In the genomic region with DNA sequence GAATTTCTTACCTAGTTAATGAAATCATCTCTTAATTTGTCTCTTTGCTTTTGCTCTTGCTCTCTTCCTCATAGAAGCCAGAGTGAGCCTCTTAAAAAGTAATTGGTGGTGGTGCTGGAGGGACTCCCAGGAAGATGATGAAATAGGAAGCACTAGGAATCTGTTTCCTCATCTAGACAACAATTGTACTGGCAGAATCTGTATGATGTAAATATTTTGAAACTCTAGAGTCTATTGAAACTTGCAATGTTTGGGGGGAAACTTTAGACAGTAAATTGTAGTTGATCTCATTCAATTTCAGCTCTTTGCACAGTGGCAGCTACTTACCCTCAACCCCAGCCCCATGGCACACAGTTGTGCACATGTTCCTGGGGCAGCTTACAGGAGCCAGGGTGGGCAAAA, we compare ENCODE assay signal across 1 cellular context.
A peak's percentile ranks its signal among the peaks of the same experiment; 100 is the strongest.
TF ChIP-seq lines count a peak whose summit lies in the region.

No MANE protein-coding gene starts in this region.

TF ChIP-seq in HEK293, 187 proteins besides CTCF, POLR2A, EP300 and RAD21 (continued from another document):
- TF ChIP-seq, protein P1, sequence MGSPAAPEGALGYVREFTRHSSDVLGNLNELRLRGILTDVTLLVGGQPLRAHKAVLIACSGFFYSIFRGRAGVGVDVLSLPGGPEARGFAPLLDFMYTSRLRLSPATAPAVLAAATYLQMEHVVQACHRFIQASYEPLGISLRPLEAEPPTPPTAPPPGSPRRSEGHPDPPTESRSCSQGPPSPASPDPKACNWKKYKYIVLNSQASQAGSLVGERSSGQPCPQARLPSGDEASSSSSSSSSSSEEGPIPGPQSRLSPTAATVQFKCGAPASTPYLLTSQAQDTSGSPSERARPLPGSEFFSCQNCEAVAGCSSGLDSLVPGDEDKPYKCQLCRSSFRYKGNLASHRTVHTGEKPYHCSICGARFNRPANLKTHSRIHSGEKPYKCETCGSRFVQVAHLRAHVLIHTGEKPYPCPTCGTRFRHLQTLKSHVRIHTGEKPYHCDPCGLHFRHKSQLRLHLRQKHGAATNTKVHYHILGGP (tag by site-specific recombination; IDR thresholded peaks at IDR 0.05) = 0 out of 2 replicates have a peak, but pooled peaks have one; percentile 32
- TF ChIP-seq, protein P2, sequence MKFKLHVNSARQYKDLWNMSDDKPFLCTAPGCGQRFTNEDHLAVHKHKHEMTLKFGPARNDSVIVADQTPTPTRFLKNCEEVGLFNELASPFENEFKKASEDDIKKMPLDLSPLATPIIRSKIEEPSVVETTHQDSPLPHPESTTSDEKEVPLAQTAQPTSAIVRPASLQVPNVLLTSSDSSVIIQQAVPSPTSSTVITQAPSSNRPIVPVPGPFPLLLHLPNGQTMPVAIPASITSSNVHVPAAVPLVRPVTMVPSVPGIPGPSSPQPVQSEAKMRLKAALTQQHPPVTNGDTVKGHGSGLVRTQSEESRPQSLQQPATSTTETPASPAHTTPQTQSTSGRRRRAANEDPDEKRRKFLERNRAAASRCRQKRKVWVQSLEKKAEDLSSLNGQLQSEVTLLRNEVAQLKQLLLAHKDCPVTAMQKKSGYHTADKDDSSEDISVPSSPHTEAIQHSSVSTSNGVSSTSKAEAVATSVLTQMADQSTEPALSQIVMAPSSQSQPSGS (tag by site-specific recombination; IDR thresholded peaks at IDR 0.05; ENCODE audit: low read depth) = peak; percentile 41; the same call in 1 of the 2 replicates
- TF ChIP-seq ZEB2 (tag by site-specific recombination; IDR thresholded peaks at IDR 0.05) (peak; percentile 47; the same call in 1 of the 2 replicates), ZFHX2 (tag by site-specific recombination; conservative IDR thresholded peaks at IDR 0.05) (no peak), SP2 (tag by site-specific recombination; IDR thresholded peaks at IDR 0.05) (no peak), ZNF404 (tag by site-specific recombination; IDR thresholded peaks at IDR 0.05) (no peak), ZNF555 (tag by site-specific recombination; conservative IDR thresholded peaks at IDR 0.05) (no peak), ZNF37A (tag by site-specific recombination; IDR thresholded peaks at IDR 0.05) (no peak), ZSCAN23 (tag by site-specific recombination; IDR thresholded peaks at IDR 0.05) (no peak), ZBTB20 (tag by site-specific recombination; IDR thresholded peaks at IDR 0.05) (peak; percentile 93), ZNF544 (tag by site-specific recombination; IDR thresholded peaks at IDR 0.05) (no peak), ZNF510 (tag by site-specific recombination; IDR thresholded peaks at IDR 0.05; ENCODE audit: insufficient replicate concordance) (no peak), KLF10 (tag by site-specific recombination; IDR thresholded peaks at IDR 0.05) (no peak), ZNF600 (tag by site-specific recombination; IDR thresholded peaks at IDR 0.05) (no peak), ZNF112 (tag by site-specific recombination; IDR thresholded peaks at IDR 0.05) (no peak), ZNF16 (tag by site-specific recombination; IDR thresholded peaks at IDR 0.05; ENCODE audit: low read depth) (no peak), ZNF768 (tag by site-specific recombination; IDR thresholded peaks at IDR 0.05) (no peak), ZNF623 (tag by site-specific recombination; IDR thresholded peaks at IDR 0.05) (peak; percentile 25; the same call in 1 of the 2 replicates), ZNF155 (tag by site-specific recombination; IDR thresholded peaks at IDR 0.05) (no peak), ZNF837 (tag by site-specific recombination; IDR thresholded peaks at IDR 0.05) (no peak), ZNF521 (tag by site-specific recombination; IDR thresholded peaks at IDR 0.05) (no peak)
- TF ChIP-seq, protein P3, sequence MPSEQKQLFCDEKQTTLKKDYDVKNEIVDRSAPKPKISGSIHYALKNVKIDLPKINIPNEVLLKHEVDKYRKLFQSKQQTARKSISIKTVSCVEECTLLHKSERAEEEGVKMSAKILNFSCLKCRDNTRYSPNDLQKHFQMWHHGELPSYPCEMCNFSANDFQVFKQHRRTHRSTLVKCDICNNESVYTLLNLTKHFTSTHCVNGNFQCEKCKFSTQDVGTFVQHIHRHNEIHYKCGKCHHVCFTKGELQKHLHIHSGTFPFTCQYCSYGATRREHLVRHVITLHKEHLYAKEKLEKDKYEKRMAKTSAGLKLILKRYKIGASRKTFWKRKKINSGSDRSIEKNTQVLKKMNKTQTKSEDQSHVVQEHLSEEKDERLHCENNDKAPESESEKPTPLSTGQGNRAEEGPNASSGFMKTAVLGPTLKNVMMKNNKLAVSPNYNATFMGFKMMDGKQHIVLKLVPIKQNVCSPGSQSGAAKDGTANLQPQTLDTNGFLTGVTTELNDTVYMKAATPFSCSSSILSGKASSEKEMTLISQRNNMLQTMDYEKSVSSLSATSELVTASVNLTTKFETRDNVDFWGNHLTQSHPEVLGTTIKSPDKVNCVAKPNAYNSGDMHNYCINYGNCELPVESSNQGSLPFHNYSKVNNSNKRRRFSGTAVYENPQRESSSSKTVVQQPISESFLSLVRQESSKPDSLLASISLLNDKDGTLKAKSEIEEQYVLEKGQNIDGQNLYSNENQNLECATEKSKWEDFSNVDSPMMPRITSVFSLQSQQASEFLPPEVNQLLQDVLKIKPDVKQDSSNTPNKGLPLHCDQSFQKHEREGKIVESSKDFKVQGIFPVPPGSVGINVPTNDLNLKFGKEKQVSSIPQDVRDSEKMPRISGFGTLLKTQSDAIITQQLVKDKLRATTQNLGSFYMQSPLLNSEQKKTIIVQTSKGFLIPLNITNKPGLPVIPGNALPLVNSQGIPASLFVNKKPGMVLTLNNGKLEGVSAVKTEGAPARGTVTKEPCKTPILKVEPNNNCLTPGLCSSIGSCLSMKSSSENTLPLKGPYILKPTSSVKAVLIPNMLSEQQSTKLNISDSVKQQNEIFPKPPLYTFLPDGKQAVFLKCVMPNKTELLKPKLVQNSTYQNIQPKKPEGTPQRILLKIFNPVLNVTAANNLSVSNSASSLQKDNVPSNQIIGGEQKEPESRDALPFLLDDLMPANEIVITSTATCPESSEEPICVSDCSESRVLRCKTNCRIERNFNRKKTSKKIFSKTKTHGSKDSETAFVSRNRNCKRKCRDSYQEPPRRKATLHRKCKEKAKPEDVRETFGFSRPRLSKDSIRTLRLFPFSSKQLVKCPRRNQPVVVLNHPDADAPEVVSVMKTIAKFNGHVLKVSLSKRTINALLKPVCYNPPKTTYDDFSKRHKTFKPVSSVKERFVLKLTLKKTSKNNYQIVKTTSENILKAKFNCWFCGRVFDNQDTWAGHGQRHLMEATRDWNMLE (tag by site-specific recombination; conservative IDR thresholded peaks at IDR 0.05; ENCODE audit: low read depth) = peak; percentile 77
- TF ChIP-seq, protein P4, sequence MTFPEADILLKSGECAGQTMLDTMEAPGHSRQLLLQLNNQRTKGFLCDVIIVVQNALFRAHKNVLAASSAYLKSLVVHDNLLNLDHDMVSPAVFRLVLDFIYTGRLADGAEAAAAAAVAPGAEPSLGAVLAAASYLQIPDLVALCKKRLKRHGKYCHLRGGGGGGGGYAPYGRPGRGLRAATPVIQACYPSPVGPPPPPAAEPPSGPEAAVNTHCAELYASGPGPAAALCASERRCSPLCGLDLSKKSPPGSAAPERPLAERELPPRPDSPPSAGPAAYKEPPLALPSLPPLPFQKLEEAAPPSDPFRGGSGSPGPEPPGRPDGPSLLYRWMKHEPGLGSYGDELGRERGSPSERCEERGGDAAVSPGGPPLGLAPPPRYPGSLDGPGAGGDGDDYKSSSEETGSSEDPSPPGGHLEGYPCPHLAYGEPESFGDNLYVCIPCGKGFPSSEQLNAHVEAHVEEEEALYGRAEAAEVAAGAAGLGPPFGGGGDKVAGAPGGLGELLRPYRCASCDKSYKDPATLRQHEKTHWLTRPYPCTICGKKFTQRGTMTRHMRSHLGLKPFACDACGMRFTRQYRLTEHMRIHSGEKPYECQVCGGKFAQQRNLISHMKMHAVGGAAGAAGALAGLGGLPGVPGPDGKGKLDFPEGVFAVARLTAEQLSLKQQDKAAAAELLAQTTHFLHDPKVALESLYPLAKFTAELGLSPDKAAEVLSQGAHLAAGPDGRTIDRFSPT (tag by site-specific recombination; IDR thresholded peaks at IDR 0.05) = no peak
- TF ChIP-seq, protein P5, sequence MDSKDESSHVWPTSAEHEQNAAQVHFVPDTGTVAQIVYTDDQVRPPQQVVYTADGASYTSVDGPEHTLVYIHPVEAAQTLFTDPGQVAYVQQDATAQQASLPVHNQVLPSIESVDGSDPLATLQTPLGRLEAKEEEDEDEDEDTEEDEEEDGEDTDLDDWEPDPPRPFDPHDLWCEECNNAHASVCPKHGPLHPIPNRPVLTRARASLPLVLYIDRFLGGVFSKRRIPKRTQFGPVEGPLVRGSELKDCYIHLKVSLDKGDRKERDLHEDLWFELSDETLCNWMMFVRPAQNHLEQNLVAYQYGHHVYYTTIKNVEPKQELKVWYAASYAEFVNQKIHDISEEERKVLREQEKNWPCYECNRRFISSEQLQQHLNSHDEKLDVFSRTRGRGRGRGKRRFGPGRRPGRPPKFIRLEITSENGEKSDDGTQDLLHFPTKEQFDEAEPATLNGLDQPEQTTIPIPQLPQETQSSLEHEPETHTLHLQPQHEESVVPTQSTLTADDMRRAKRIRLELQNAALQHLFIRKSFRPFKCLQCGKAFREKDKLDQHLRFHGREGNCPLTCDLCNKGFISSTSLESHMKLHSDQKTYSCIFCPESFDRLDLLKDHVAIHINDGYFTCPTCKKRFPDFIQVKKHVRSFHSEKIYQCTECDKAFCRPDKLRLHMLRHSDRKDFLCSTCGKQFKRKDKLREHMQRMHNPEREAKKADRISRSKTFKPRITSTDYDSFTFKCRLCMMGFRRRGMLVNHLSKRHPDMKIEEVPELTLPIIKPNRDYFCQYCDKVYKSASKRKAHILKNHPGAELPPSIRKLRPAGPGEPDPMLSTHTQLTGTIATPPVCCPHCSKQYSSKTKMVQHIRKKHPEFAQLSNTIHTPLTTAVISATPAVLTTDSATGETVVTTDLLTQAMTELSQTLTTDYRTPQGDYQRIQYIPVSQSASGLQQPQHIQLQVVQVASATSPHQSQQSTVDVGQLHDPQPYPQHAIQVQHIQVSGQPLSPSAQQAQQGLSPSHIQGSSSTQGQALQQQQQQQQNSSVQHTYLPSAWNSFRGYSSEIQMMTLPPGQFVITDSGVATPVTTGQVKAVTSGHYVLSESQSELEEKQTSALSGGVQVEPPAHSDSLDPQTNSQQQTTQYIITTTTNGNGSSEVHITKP (tag by site-specific recombination; IDR thresholded peaks at IDR 0.05) = peak; percentile 45
- TF ChIP-seq, protein P6, sequence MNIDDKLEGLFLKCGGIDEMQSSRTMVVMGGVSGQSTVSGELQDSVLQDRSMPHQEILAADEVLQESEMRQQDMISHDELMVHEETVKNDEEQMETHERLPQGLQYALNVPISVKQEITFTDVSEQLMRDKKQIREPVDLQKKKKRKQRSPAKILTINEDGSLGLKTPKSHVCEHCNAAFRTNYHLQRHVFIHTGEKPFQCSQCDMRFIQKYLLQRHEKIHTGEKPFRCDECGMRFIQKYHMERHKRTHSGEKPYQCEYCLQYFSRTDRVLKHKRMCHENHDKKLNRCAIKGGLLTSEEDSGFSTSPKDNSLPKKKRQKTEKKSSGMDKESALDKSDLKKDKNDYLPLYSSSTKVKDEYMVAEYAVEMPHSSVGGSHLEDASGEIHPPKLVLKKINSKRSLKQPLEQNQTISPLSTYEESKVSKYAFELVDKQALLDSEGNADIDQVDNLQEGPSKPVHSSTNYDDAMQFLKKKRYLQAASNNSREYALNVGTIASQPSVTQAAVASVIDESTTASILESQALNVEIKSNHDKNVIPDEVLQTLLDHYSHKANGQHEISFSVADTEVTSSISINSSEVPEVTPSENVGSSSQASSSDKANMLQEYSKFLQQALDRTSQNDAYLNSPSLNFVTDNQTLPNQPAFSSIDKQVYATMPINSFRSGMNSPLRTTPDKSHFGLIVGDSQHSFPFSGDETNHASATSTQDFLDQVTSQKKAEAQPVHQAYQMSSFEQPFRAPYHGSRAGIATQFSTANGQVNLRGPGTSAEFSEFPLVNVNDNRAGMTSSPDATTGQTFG (tag by site-specific recombination; IDR thresholded peaks at IDR 0.05; ENCODE audit: borderline replicate concordance) = no peak
- TF ChIP-seq, protein P7, sequence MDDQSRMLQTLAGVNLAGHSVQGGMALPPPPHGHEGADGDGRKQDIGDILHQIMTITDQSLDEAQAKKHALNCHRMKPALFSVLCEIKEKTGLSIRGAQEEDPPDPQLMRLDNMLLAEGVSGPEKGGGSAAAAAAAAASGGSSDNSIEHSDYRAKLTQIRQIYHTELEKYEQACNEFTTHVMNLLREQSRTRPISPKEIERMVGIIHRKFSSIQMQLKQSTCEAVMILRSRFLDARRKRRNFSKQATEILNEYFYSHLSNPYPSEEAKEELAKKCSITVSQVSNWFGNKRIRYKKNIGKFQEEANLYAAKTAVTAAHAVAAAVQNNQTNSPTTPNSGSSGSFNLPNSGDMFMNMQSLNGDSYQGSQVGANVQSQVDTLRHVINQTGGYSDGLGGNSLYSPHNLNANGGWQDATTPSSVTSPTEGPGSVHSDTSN (CRISPR knock-in tag; IDR thresholded peaks at IDR 0.05) = no peak
- TF ChIP-seq, protein P8, sequence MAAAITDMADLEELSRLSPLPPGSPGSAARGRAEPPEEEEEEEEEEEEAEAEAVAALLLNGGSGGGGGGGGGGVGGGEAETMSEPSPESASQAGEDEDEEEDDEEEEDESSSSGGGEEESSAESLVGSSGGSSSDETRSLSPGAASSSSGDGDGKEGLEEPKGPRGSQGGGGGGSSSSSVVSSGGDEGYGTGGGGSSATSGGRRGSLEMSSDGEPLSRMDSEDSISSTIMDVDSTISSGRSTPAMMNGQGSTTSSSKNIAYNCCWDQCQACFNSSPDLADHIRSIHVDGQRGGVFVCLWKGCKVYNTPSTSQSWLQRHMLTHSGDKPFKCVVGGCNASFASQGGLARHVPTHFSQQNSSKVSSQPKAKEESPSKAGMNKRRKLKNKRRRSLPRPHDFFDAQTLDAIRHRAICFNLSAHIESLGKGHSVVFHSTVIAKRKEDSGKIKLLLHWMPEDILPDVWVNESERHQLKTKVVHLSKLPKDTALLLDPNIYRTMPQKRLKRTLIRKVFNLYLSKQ (tag by site-specific recombination; IDR thresholded peaks at IDR 0.05; ENCODE audit: borderline replicate concordance) = no peak
